ENCODE assay signal across 8 cellular contexts in genomic region chr11:93741882-93742226, GRCh38. TPM values are rescaled to one million over a fixed set of nuclear protein-coding genes. Genes with fewer than 3 reads are reported as not detected.
DNase-seq lines count a peak whose midpoint lies in the region; ATAC-seq lines count a peak whose summit lies in the region.

No MANE protein-coding gene starts in this region.

- peak overlapping the region; percentile 98 for H3K27ac Mint-ChIP-seq in activated CD4-positive, alpha-beta T cell treated with anti-CD3 and anti-CD28 coated beads for 36 hours
- H3K27ac Mint-ChIP-seq in central memory CD8-positive, alpha-beta T cell (ENCODE audit: low read depth): peak overlapping the region; percentile 99

- H3K9me3 Mint-ChIP-seq in activated CD4-positive, alpha-beta T cell treated with anti-CD3 and anti-CD28 coated beads for 36 hours (ENCODE audit: low read depth): no peaks in the 10 kb centered on the region
- no peaks in the 10 kb centered on the region for H3K9me3 Mint-ChIP-seq in central memory CD8-positive, alpha-beta T cell

- peaks cover 52% of the 10 kb centered on the region for H3K36me3 Mint-ChIP-seq in activated CD4-positive, alpha-beta T cell treated with anti-CD3 and anti-CD28 coated beads for 36 hours (ENCODE audit: low read depth)
- H3K36me3 Mint-ChIP-seq in central memory CD8-positive, alpha-beta T cell (ENCODE audit: insufficient read depth): peaks cover 46% of the 10 kb centered on the region

- H3K4me3 Mint-ChIP-seq in activated CD4-positive, alpha-beta T cell treated with anti-CD3 and anti-CD28 coated beads for 36 hours: peak overlapping the region; percentile 99
- H3K4me3 Mint-ChIP-seq in central memory CD8-positive, alpha-beta T cell: peak overlapping the region; percentile 100

- no peaks in the 10 kb centered on the region for H3K27me3 Mint-ChIP-seq in activated CD4-positive, alpha-beta T cell treated with anti-CD3 and anti-CD28 coated beads for 36 hours
- no peaks in the 10 kb centered on the region for H3K27me3 Mint-ChIP-seq in central memory CD8-positive, alpha-beta T cell

- peak overlapping the region; percentile 79 for H3K27ac ChIP-seq in temporal lobe (ENCODE audit: low read depth, low read length)

- POLR2A ChIA-PET in activated CD4-positive, alpha-beta T cell treated with anti-CD3 and anti-CD28 coated beads for 36 hours (lab: Charles Lee): interaction anchor here (0.5 to 3.6 kb wide), 13 partner anchors 11 to 752 kb away, joined by 3 to 62 read pairs (median 4); partner anchors contain the start of genes ANKRD49, CEP295, MED17 and MRE11

- ATAC-seq in activated CD4-positive, alpha-beta T cell treated with anti-CD3 and anti-CD28 coated beads for 36 hours: peak; percentile 5
- ATAC-seq in HG02678 (IDR thresholded peaks at IDR 0.05; ENCODE audit: unreplicated experiment) (peak; percentile 14), left lobe of liver (peak; percentile 71), HG03108 (IDR thresholded peaks at IDR 0.05; ENCODE audit: unreplicated experiment) (no peak)
- ATAC-seq in central memory CD8-positive, alpha-beta T cell (replicated peaks; ENCODE audit: extremely low read depth, poor library complexity, severe bottlenecking): peak; percentile 1

- intact Hi-C loops in activated CD4-positive, alpha-beta T cell treated with anti-CD3 and anti-CD28 coated beads for 36 hours (cut with DNase I, micrococcal nuclease): loop anchor here (1.0 to 5.0 kb wide), 8 partner anchors 42 to 802 kb away; partner anchors contain the start of genes CEP295 (in 2 of the 2), MED17 (in 2 of the 2), SLC36A4 (in 2 of the 2) and ANKRD49 (in 1 of the 2)

- CTCF ChIA-PET in activated CD4-positive, alpha-beta T cell treated with anti-CD3 and anti-CD28 coated beads for 36 hours (lab: Charles Lee): interaction anchor here (0.7 to 3.4 kb wide), 4 partner anchors 9 to 42 kb away, joined by 3 to 23 read pairs (median 8); partner anchors contain the start of gene MED17

- no peak for DNase-seq in activated CD4-positive, alpha-beta T cell treated with anti-CD3 and anti-CD28 coated beads for 36 hours
- no peak for DNase-seq in activated CD4-positive, alpha-beta T cell treated with anti-CD3 and anti-CD28 coated beads, Interleukin-2, amount 50 U/mL, for 1 hour
- DNase-seq in NCI-H526 treated with DMSO at 0.1 percent for 48 hours (lab: John Stamatoyannopoulos, UW): peak; percentile 89
- no peak for DNase-seq in central memory CD8-positive, alpha-beta T cell (ENCODE audit: low spot score in 2 of 2)
- peak; percentile 82 for DNase-seq in left lobe of liver (ENCODE audit: low spot score)

- peaks cover 34% of the 10 kb centered on the region for H3K4me1 Mint-ChIP-seq in activated CD4-positive, alpha-beta T cell treated with anti-CD3 and anti-CD28 coated beads for 36 hours
- peaks cover 62% of the 10 kb centered on the region for H3K4me1 Mint-ChIP-seq in central memory CD8-positive, alpha-beta T cell

RNA-seq across cellular contexts. Expression of gene C11orf54, which starts 0.4 kb away (rescaled TPM):
- 10 to 100 TPM; 13.8 to 15.7 TPM for total RNA-seq in activated CD4-positive, alpha-beta T cell treated with anti-CD3 and anti-CD28 coated beads for 36 hours
- total RNA-seq in left lobe of liver (184 TPM), temporal lobe (28.5 TPM)

RNA-seq across cellular contexts. Expression of gene TAF1D, which starts 0.6 kb away (rescaled TPM):
- total RNA-seq in activated CD4-positive, alpha-beta T cell treated with anti-CD3 and anti-CD28 coated beads for 36 hours: 100 to 1,000 TPM; 326 to 355 TPM
- total RNA-seq in left lobe of liver (26.7 TPM), temporal lobe (131 TPM)

RNA-seq across cellular contexts. Expression of gene MED17, which starts 42.2 kb away (rescaled TPM):
- total RNA-seq in activated CD4-positive, alpha-beta T cell treated with anti-CD3 and anti-CD28 coated beads for 36 hours: 10 to 100 TPM; 28.6 to 29.9 TPM
- 9.3 TPM for total RNA-seq in left lobe of liver
- 41.6 TPM for total RNA-seq in temporal lobe

Comparison
In these comparisons a context has a peak if more than half of its experiments do, and no peak if none do; other contexts are left out.
1. DNase-seq: peak in NCI-H526 treated with DMSO at 0.1 percent for 48 hours (single experiment) and left lobe of liver (single experiment); none in activated CD4-positive, alpha-beta T cell treated with anti-CD3 and anti-CD28 coated beads for 36 hours (single experiment), activated CD4-positive, alpha-beta T cell treated with anti-CD3 and anti-CD28 coated beads, Interleukin-2, amount 50 U/mL, for 1 hour (single experiment) and central memory CD8-positive, alpha-beta T cell (0 of 2).